In genomic region chr3:154364849-154365248, GRCh38 we compare ENCODE assay signal across 17 cellular contexts.
A peak's percentile ranks its signal among the peaks of the same experiment; 100 is the strongest.
DNase-seq lines count a peak whose midpoint lies in the region; ATAC-seq, FAIRE-seq and TF ChIP-seq lines count a peak whose summit lies in the region.
"Had no signal": no experiment of that assay in that cellular context is flagged by ENCODE, and none has a peak within 500 bp of the region (broad histone marks: within the 10 kb centered on the region; RNA-seq: fewer than 3 reads in every experiment).

No MANE protein-coding gene starts in this region.

- FAIRE-seq in HTR-8/SVneo (lab: Jason Lieb, UNC), result no peak
- FAIRE-seq: GM12878, GM18507 had no signal

- H3K9me3 Mint-ChIP-seq in stimulated activated effector memory CD8-positive, alpha-beta T cell treated with anti-CD3 and anti-CD28 coated beads, Interleukin-12 subunit alpha, Interleukin-12 subunit beta, amount 100 ng/mL, for 72 hours, result no peaks in the 10 kb centered on the region

- no peak for TF ChIP-seq CTCF in epithelial cell of esophagus (IDR thresholded peaks at IDR 0.05; ENCODE audit: insufficient read depth, low read depth, low read length, missing control alignments)

- DNase-seq in DMS53 (lab: John Stamatoyannopoulos, UW) (peak; percentile 20), DMS53 treated with DMSO at 0.1 percent for 48 hours (lab: John Stamatoyannopoulos, UW; ENCODE audit: unreplicated experiment) (no peak), epithelial cell of esophagus (ENCODE audit: low read depth) (peak; percentile 22), kidney tubule cell (ENCODE audit: low spot score) (peak; percentile 44), NCI-H2196 (lab: John Stamatoyannopoulos, UW; ENCODE audit: unreplicated experiment) (no peak), NCI-H146 treated with DMSO at 0.1 percent for 48 hours (lab: John Stamatoyannopoulos, UW; ENCODE audit: unreplicated experiment) (no peak), HTR-8/SVneo (ENCODE audit: insufficient read length, low spot score) (no peak)
- no peak for DNase-seq in stimulated activated effector memory CD8-positive, alpha-beta T cell treated with anti-CD3 and anti-CD28 coated beads, Interleukin-12 subunit alpha, Interleukin-12 subunit beta, amount 100 ng/mL, for 72 hours (ENCODE audit: low spot score in 2 of 2)
- DNase-seq: Caco-2; CD8-positive, alpha-beta memory T cell; DMS79; H7 had no signal

- H3K27ac Mint-ChIP-seq in stimulated activated effector memory CD8-positive, alpha-beta T cell treated with anti-CD3 and anti-CD28 coated beads, Interleukin-12 subunit alpha, Interleukin-12 subunit beta, amount 100 ng/mL, for 72 hours, result no peak overlapping the region
- H3K27ac Mint-ChIP-seq: CD14-positive monocyte, GM23338 had no signal

- H3K4me3 ChIP-seq in epithelial cell of esophagus (ENCODE audit: low read length), result no peak overlapping the region
- H3K4me3 ChIP-seq: GM12878, GM23338 had no signal

- H3K4me1 Mint-ChIP-seq in stimulated activated effector memory CD8-positive, alpha-beta T cell treated with anti-CD3 and anti-CD28 coated beads, Interleukin-12 subunit alpha, Interleukin-12 subunit beta, amount 100 ng/mL, for 72 hours, result no peaks in the 10 kb centered on the region
- H3K4me1 Mint-ChIP-seq: CD14-positive monocyte; CD8-positive, alpha-beta memory T cell; GM23338 had no signal

- H3K4me3 Mint-ChIP-seq in stimulated activated effector memory CD8-positive, alpha-beta T cell treated with anti-CD3 and anti-CD28 coated beads, Interleukin-12 subunit alpha, Interleukin-12 subunit beta, amount 100 ng/mL, for 72 hours, result no peak overlapping the region
- H3K4me3 Mint-ChIP-seq: CD14-positive monocyte; CD8-positive, alpha-beta memory T cell; GM23338; IgD-negative memory B cell had no signal

- H3K36me3 Mint-ChIP-seq in stimulated activated effector memory CD8-positive, alpha-beta T cell treated with anti-CD3 and anti-CD28 coated beads, Interleukin-12 subunit alpha, Interleukin-12 subunit beta, amount 100 ng/mL, for 72 hours, result no peaks in the 10 kb centered on the region
- H3K36me3 Mint-ChIP-seq: CD14-positive monocyte; CD8-positive, alpha-beta memory T cell; IgD-negative memory B cell had no signal

- peak; percentile 42 for ATAC-seq in stimulated activated effector memory CD8-positive, alpha-beta T cell treated with anti-CD3 and anti-CD28 coated beads, Interleukin-12 subunit alpha, Interleukin-12 subunit beta, amount 100 ng/mL, for 72 hours
- ATAC-seq: GM12878, GM23338 had no signal

Comparison
In these comparisons a context has a peak if more than half of its experiments do, and no peak if none do; other contexts are left out.
1. DNase-seq: peak in DMS53 (single experiment), epithelial cell of esophagus (single experiment) and kidney tubule cell (single experiment); none in DMS53 treated with DMSO at 0.1 percent for 48 hours (single experiment), stimulated activated effector memory CD8-positive, alpha-beta T cell treated with anti-CD3 and anti-CD28 coated beads, Interleukin-12 subunit alpha, Interleukin-12 subunit beta, amount 100 ng/mL, for 72 hours (0 of 2), NCI-H2196 (single experiment), NCI-H146 treated with DMSO at 0.1 percent for 48 hours (single experiment) and HTR-8/SVneo (single experiment).